ENCODE assay signal across 10 cellular contexts in genomic region chr16:87344165-87344930, GRCh38. TPM values are rescaled to one million over a fixed set of nuclear protein-coding genes. Genes with fewer than 3 reads are reported as not detected.
DNase-seq lines count a peak whose midpoint lies in the region; TF ChIP-seq lines count a peak whose summit lies in the region.
"Had no signal": no experiment of that assay in that cellular context is flagged by ENCODE, and none has a peak within 500 bp of the region (broad histone marks: within the 10 kb centered on the region; RNA-seq: fewer than 3 reads in every experiment).

No MANE protein-coding gene starts in this region.

- 95% methylated on average over 32 of the region's 34 CpGs for WGBS in smooth muscle cell (ENCODE audit: low lambda C conversion rate)

- H3F3A ChIP-seq in smooth muscle cell (ENCODE audit: low read depth): no peaks in the 10 kb centered on the region

- intact Hi-C loops in colonic mucosa (cut with DNase I): no loop called here

- TF ChIP-seq CTCF in colonic mucosa (IDR thresholded peaks at IDR 0.05) (no peak), parathyroid adenoma (IDR thresholded peaks at IDR 0.05) (no peak), smooth muscle cell (IDR thresholded peaks at IDR 0.05; ENCODE audit: borderline replicate concordance, insufficient read depth, poor library complexity, severe bottlenecking) (no peak)

- H3K36me3 ChIP-seq in NT2/D1 (ENCODE audit: insufficient read depth, insufficient read length, low read length) (peaks cover 65% of the 10 kb centered on the region), colonic mucosa (peaks cover 6% of the 10 kb centered on the region), parathyroid adenoma (ENCODE audit: control insufficient read depth, insufficient read depth, low read length) (no peaks in the 10 kb centered on the region), smooth muscle cell (ENCODE audit: low read depth) (no peaks in the 10 kb centered on the region)

- no peak overlapping the region for H2AFZ ChIP-seq in parathyroid adenoma
- no peak overlapping the region for H2AFZ ChIP-seq in smooth muscle cell (ENCODE audit: low read depth)

- H3K27ac ChIP-seq in colonic mucosa (peak overlapping the region; percentile 50), parathyroid adenoma (peak overlapping the region; percentile 42), smooth muscle cell (ENCODE audit: low read depth) (no peak overlapping the region)
- H3K27ac ChIP-seq: epithelial cell of prostate had no signal

- H3K4me1 ChIP-seq in NT2/D1 (ENCODE audit: insufficient read depth, insufficient read length) (peaks cover 13% of the 10 kb centered on the region), colonic mucosa (no peaks in the 10 kb centered on the region), parathyroid adenoma (no peaks in the 10 kb centered on the region), smooth muscle cell (ENCODE audit: low read depth) (no peaks in the 10 kb centered on the region)

- DNase-seq in ELF-1 (ENCODE audit: low read depth, low spot score) (peak; percentile 42), NT2/D1 (ENCODE audit: low read depth, low spot score) (no peak), colonic mucosa (no peak), NCI-H2171 treated with DMSO at 0.1 percent for 48 hours (lab: John Stamatoyannopoulos, UW) (no peak), smooth muscle cell (lab: John Stamatoyannopoulos, UW; ENCODE audit: unreplicated experiment) (no peak), NCI-H446 (lab: John Stamatoyannopoulos, UW) (no peak)
- DNase-seq: OCI-M1 had no signal

- peaks cover 56% of the 10 kb centered on the region for H3K79me2 ChIP-seq in parathyroid adenoma
- peaks cover 6% of the 10 kb centered on the region for H3K79me2 ChIP-seq in smooth muscle cell (ENCODE audit: low read depth)

- peaks cover 60% of the 10 kb centered on the region for H4K20me1 ChIP-seq in smooth muscle cell (ENCODE audit: low read depth)

- H3K4me2 ChIP-seq in parathyroid adenoma (ENCODE audit: low read length) (no peak overlapping the region), smooth muscle cell (no peak overlapping the region)

- H3K4me3 ChIP-seq in NT2/D1 (ENCODE audit: insufficient read length, low read depth) (no peak overlapping the region), colonic mucosa (no peak overlapping the region), parathyroid adenoma (ENCODE audit: low read depth, low read length) (no peak overlapping the region), smooth muscle cell (no peak overlapping the region)
- H3K4me3 ChIP-seq: mucosa of descending colon had no signal

- H3K9me3 ChIP-seq in NT2/D1 (ENCODE audit: insufficient read depth, low read length): no peaks in the 10 kb centered on the region
- no peaks in the 10 kb centered on the region for H3K9me3 ChIP-seq in colonic mucosa
- H3K9me3 ChIP-seq in parathyroid adenoma (ENCODE audit: control insufficient read depth, low read length): no peaks in the 10 kb centered on the region
- H3K9me3 ChIP-seq in smooth muscle cell (replicated peaks; ENCODE audit: low read depth): no peaks in the 10 kb centered on the region
- H3K9me3 ChIP-seq: mucosa of descending colon had no signal

- H3K9ac ChIP-seq in NT2/D1 (ENCODE audit: insufficient read length, low read depth) (peak overlapping the region; percentile 34), colonic mucosa (ENCODE audit: low read depth in 2 of 2, low read length in 2 of 2) (no peak overlapping the region), parathyroid adenoma (no peak overlapping the region), smooth muscle cell (ENCODE audit: low read depth) (no peak overlapping the region)

- no peaks in the 10 kb centered on the region for H3K27me3 ChIP-seq in NT2/D1 (ENCODE audit: insufficient read depth, insufficient read length)
- H3K27me3 ChIP-seq in colonic mucosa: no peaks in the 10 kb centered on the region
- H3K27me3 ChIP-seq in parathyroid adenoma (ENCODE audit: control insufficient read depth, insufficient read depth, low read length): no peaks in the 10 kb centered on the region
- H3K27me3 ChIP-seq in smooth muscle cell (ENCODE audit: low read depth): no peaks in the 10 kb centered on the region

RNA-seq across cellular contexts. Expression of gene C16orf95, which starts 27.2 kb away (rescaled TPM):
- total RNA-seq in colonic mucosa (1 to 10 TPM; 5.0 to 9.7 TPM), smooth muscle cell (1.9 and 7.7 TPM in 2 replicates)
- 8.0 and 8.2 TPM in 2 replicates for polyA plus RNA-seq in smooth muscle cell

RNA-seq across cellular contexts. Expression of gene FBXO31, which starts 39.2 kb away (rescaled TPM):
- total RNA-seq in colonic mucosa: 10 to 100 TPM; 35.1 to 52.3 TPM
- total RNA-seq in smooth muscle cell: 9.3 and 25.6 TPM in 2 replicates
- polyA plus RNA-seq in smooth muscle cell: 13.9 and 23.0 TPM in 2 replicates

RNA-seq across cellular contexts. Expression of gene MAP1LC3B, which starts 47.8 kb away (rescaled TPM):
- total RNA-seq in colonic mucosa (10 to 100 TPM; 45.0 to 83.0 TPM), smooth muscle cell (67.5 and 77.5 TPM in 2 replicates)
- polyA plus RNA-seq in smooth muscle cell: 107 and 118 TPM in 2 replicates
